ENCODE assay signal across 25 cellular contexts in genomic region chr10:9045311-9045710, GRCh38.
"Had no signal": no experiment of that assay in that cellular context is flagged by ENCODE, and none has a peak within 500 bp of the region (broad histone marks: within the 10 kb centered on the region; RNA-seq: fewer than 3 reads in every experiment).

No MANE protein-coding gene starts in this region.

- H3K4me1 ChIP-seq: colonic mucosa, esophagus squamous epithelium, gastrocnemius medialis, heart right ventricle, left lung, lower lobe of right lung had no signal

- H3K27ac Mint-ChIP-seq: dendritic cell treated with granulocyte-macrophage colony-stimulating factor and Interleukin-4, amounts not matched to agents 40 ng/mL and 50 ng/mL, for 4 days; effector memory CD8-positive, alpha-beta T cell; endodermal cell; mesothelial cell of epicardium; naive B cell had no signal

- H3K36me3 Mint-ChIP-seq: naive B cell had no signal

- H3K4me3 ChIP-seq: colonic mucosa, esophagus squamous epithelium, gastrocnemius medialis, heart right ventricle, left lung, lower lobe of right lung, mucosa of descending colon had no signal

- H3K27me3 Mint-ChIP-seq: dendritic cell treated with granulocyte-macrophage colony-stimulating factor and Interleukin-4, amounts not matched to agents 40 ng/mL and 50 ng/mL, for 4 days; naive B cell had no signal

- H3K4me1 Mint-ChIP-seq: endodermal cell, naive B cell had no signal

- H3K9me3 ChIP-seq: colonic mucosa, gastrocnemius medialis, mucosa of descending colon had no signal

- H3K27ac ChIP-seq: colonic mucosa, epithelial cell of prostate, esophagus squamous epithelium, gastrocnemius medialis, heart right ventricle, left lung, lower lobe of right lung had no signal

- H3K27me3 ChIP-seq: colonic mucosa, gastrocnemius medialis, heart right ventricle, left lung had no signal

- H3K4me3 Mint-ChIP-seq: dendritic cell treated with granulocyte-macrophage colony-stimulating factor and Interleukin-4, amounts not matched to agents 40 ng/mL and 50 ng/mL, for 4 days; effector memory CD8-positive, alpha-beta T cell; endodermal cell; mesothelial cell of epicardium; naive B cell had no signal

- H3K9me3 Mint-ChIP-seq: effector memory CD8-positive, alpha-beta T cell had no signal

- H3K36me3 ChIP-seq: colonic mucosa, esophagus squamous epithelium, gastrocnemius medialis, heart right ventricle, left lung, lower lobe of right lung had no signal

- ATAC-seq: effector memory CD8-positive, alpha-beta T cell; esophagus mucosa; gastrocnemius medialis; heart right ventricle; left cardiac atrium; left lung; left ventricle myocardium superior; lower lobe of right lung; mucosa of descending colon had no signal

- DNase-seq: colonic mucosa; cortex of kidney; effector CD8-positive, alpha-beta T cell; effector memory CD8-positive, alpha-beta T cell; endodermal cell; erythroblast; esophagus squamous epithelium; foreskin fibroblast; foreskin melanocyte; gastrocnemius medialis; glutamatergic neuron; head of caudate nucleus; heart right ventricle; hippocampal formation; left cardiac atrium; left lung; left ventricle myocardium superior; lower lobe of right lung; mesenchymal stem cell; mucosa of descending colon; naive B cell had no signal
